In the genomic region with DNA sequence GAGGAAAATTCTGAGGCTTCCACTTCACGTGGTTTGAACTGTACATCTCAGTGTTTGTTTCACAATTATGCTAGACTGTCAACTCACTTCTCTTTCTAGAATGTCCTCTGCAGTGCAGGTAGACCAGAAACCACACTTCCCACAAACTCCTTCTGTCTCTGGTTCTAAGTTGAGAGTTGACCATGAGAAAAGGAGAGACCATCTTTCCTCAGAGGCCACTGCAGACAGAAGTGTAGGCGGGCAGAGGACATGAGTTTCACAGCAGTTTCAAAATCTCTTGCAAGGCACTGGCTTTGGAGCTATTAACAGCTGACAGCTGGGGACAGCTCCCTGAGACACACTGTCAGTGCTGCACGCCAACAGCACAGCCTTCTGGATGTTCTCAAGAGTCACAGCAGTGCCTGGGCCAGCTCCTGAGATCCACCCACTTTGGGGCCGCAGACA, we compare ENCODE assay signal across 9 cellular contexts. TPM values are rescaled to one million over a fixed set of nuclear protein-coding genes. Genes with fewer than 3 reads are reported as not detected.
DNase-seq lines count a peak whose midpoint lies in the region; ATAC-seq, FAIRE-seq and TF ChIP-seq lines count a peak whose summit lies in the region.
"Had no signal": no experiment of that assay in that cellular context is flagged by ENCODE, and none has a peak within 500 bp of the region (broad histone marks: within the 10 kb centered on the region; RNA-seq: fewer than 3 reads in every experiment).

No MANE protein-coding gene starts in this region.

- TF ChIP-seq CTCF in H1 (IDR thresholded peaks at IDR 0.05; ENCODE audit: control extremely low read depth in 1 of 3, insufficient read depth in 1 of 3, low read depth in 1 of 3, low read length in 3 of 3): peak in 1 of 3 experiments; percentile 13; a peak in 1 of 4 replicates

- H3K27me3 Mint-ChIP-seq in stimulated activated naive CD8-positive, alpha-beta T cell treated with anti-CD3 and anti-CD28 coated beads, Interleukin-15, amount 100 ng/mL, for 72 hours: no peaks in the 10 kb centered on the region
- H3K27me3 Mint-ChIP-seq in CD8-positive, alpha-beta memory T cell: no peaks in the 10 kb centered on the region
- no peaks in the 10 kb centered on the region for H3K27me3 Mint-ChIP-seq in T-helper 17 cell
- H3K27me3 Mint-ChIP-seq: CD4-positive, CD25-positive, alpha-beta regulatory T cell had no signal

- no peak overlapping the region for H4K91ac ChIP-seq in H1 (replicated peaks; ENCODE audit: insufficient read length, low read length)

- H3K9me3 ChIP-seq in H1 (ENCODE audit: insufficient read depth in 2 of 2, low read depth in 1 of 2, low read length in 1 of 2) (no peaks in the 10 kb centered on the region), T-helper 17 cell (ENCODE audit: control insufficient read depth, low read length, poor library complexity, severe bottlenecking) (no peaks in the 10 kb centered on the region)
- no peaks in the 10 kb centered on the region for H3K9me3 ChIP-seq in CD8-positive, alpha-beta memory T cell (ENCODE audit: low read length)

- no peak overlapping the region for H3K27ac Mint-ChIP-seq in stimulated activated naive CD8-positive, alpha-beta T cell treated with anti-CD3 and anti-CD28 coated beads, Interleukin-15, amount 100 ng/mL, for 72 hours
- H3K27ac Mint-ChIP-seq in CD8-positive, alpha-beta memory T cell: peak overlapping the region in 1 of 8 donors; percentile 26
- H3K27ac Mint-ChIP-seq in T-helper 17 cell: no peak overlapping the region

- POLR2A ChIA-PET in H1 (lab: Charles Lee; ENCODE audit: partially characterized antibody): no interaction called here
- POLR2A ChIA-PET in CD8-positive, alpha-beta memory T cell (lab: Charles Lee): no interaction called here

- no peak overlapping the region for H2AK5ac ChIP-seq in H1 (ENCODE audit: low read depth, low read length)

- no peak overlapping the region for H2AFZ ChIP-seq in H1 (ENCODE audit: low read length)

- H3K56ac ChIP-seq in H1 (replicated peaks; ENCODE audit: insufficient read length, low read depth, low read length): no peak overlapping the region

- no peaks in the 10 kb centered on the region for H3K79me2 ChIP-seq in H1 (ENCODE audit: control insufficient read depth in 1 of 2, insufficient read depth in 2 of 2, low read length in 2 of 2)

- TF ChIP-seq RAD21 in H1 (IDR thresholded peaks at IDR 0.05 in 1 of 2, conservative IDR thresholded peaks at IDR 0.05 in 1 of 2; ENCODE audit: low read depth in 2 of 2, low read length in 2 of 2): peak; percentile 24 to 31; a peak in 2 of 4 replicates

- no peak overlapping the region for H3K4me2 ChIP-seq in H1 (ENCODE audit: insufficient read depth in 1 of 2, low read depth in 2 of 2, low read length in 2 of 2)

- no peak overlapping the region for H4K5ac ChIP-seq in H1 (ENCODE audit: insufficient read length, low read depth, low read length)

- no peak overlapping the region for H3K4me3 Mint-ChIP-seq in stimulated activated naive CD8-positive, alpha-beta T cell treated with anti-CD3 and anti-CD28 coated beads, Interleukin-15, amount 100 ng/mL, for 72 hours
- H3K4me3 Mint-ChIP-seq in CD8-positive, alpha-beta memory T cell: no peak overlapping the region
- no peak overlapping the region for H3K4me3 Mint-ChIP-seq in T-helper 17 cell
- H3K4me3 Mint-ChIP-seq: CD4-positive, CD25-positive, alpha-beta regulatory T cell had no signal

- TF ChIP-seq POLR2A in H1 (IDR thresholded peaks at IDR 0.05; ENCODE audit: control extremely low read depth in 1 of 2, low read depth in 2 of 2, low read length in 2 of 2): no peak

- H2BK20ac ChIP-seq in H1 (ENCODE audit: low read length): no peak overlapping the region

- no peaks in the 10 kb centered on the region for H3K27me3 ChIP-seq in H1 (replicated peaks in 1 of 4; ENCODE audit: control insufficient read depth in 3 of 4, extremely low read depth in 1 of 4, insufficient read depth in 3 of 4, low read length in 3 of 4)
- no peaks in the 10 kb centered on the region for H3K27me3 ChIP-seq in CD8-positive, alpha-beta memory T cell (ENCODE audit: insufficient read depth, low read length, poor library complexity, severe bottlenecking)

- DNase-seq in AG20443 (ENCODE audit: low spot score) (peak; percentile 67), H1 (ENCODE audit: low read depth in 1 of 2, low spot score in 2 of 2) (no peak), T-helper 17 cell (no peak), SW 1271 (lab: John Stamatoyannopoulos, UW) (no peak)
- DNase-seq in stimulated activated naive CD8-positive, alpha-beta T cell treated with anti-CD3 and anti-CD28 coated beads, Interleukin-15, amount 100 ng/mL, for 72 hours: no peak
- DNase-seq in CD8-positive, alpha-beta memory T cell: no peak
- DNase-seq: CD4-positive, CD25-positive, alpha-beta regulatory T cell had no signal

- no peak for FAIRE-seq in H1 (lab: Jason Lieb, UNC)

- no peak overlapping the region for H3K4ac ChIP-seq in H1 (replicated peaks; ENCODE audit: insufficient read length, low read depth, low read length)

- TF ChIP-seq EP300 in H1 (IDR thresholded peaks at IDR 0.05; ENCODE audit: borderline replicate concordance in 1 of 2, low read depth in 2 of 2, low read length in 2 of 2): no peak

- no peak overlapping the region for H2BK12ac ChIP-seq in H1 (ENCODE audit: low read depth, low read length)

- WGBS in H1 (ENCODE audit: extremely low coverage in 1 of 2, insufficient coverage in 1 of 2, insufficient read length in 1 of 2, insufficient replicate concordance in 2 of 2, low coverage in 1 of 2, low lambda C conversion rate in 2 of 2, missing lambda C conversion rate in 1 of 2), 2 experiments: 98% methylated on average over 4 of the region's 4 CpGs; no CpG with 5 or more reads in 1 of the 2 experiments

- H2BK120ac ChIP-seq in H1 (replicated peaks; ENCODE audit: low read depth, low read length): no peak overlapping the region

- H3K23ac ChIP-seq in H1 (ENCODE audit: insufficient read length): no peak overlapping the region

- no peak overlapping the region for H2BK5ac ChIP-seq in H1 (ENCODE audit: low read depth, low read length)

- no peak overlapping the region for H3K14ac ChIP-seq in H1 (ENCODE audit: insufficient read length)

- H3K79me1 ChIP-seq in H1 (ENCODE audit: low read depth, low read length): no peaks in the 10 kb centered on the region

- CTCF ChIA-PET in H1 (lab: Charles Lee; ENCODE audit: partially characterized antibody): interaction anchor here (0.6 to 2.0 kb wide), 6 partner anchors 10 to 311 kb away, joined by 3 to 9 read pairs (median 5); no protein-coding TSS in a partner anchor
- CTCF ChIA-PET in CD8-positive, alpha-beta memory T cell (lab: Charles Lee): no interaction called here

- no peaks in the 10 kb centered on the region for H3K4me1 ChIP-seq in H1 (replicated peaks in 1 of 4; ENCODE audit: control insufficient read depth in 3 of 4, insufficient read depth in 4 of 4, low read length in 3 of 4)
- H3K4me1 ChIP-seq in CD8-positive, alpha-beta memory T cell (ENCODE audit: insufficient read depth, low read length): no peaks in the 10 kb centered on the region

- no peak overlapping the region for H3K4me3 ChIP-seq in H1 (ENCODE audit: extremely low read depth in 1 of 4, insufficient read depth in 2 of 4, low read depth in 3 of 4, low read length in 4 of 4)
- H3K4me3 ChIP-seq in CD8-positive, alpha-beta memory T cell (ENCODE audit: low read length): no peak overlapping the region

- H3K36me3 Mint-ChIP-seq in CD8-positive, alpha-beta memory T cell: peaks cover 10 to 79% (median 31%) of the 10 kb centered on the region in 3 donors
- H3K36me3 Mint-ChIP-seq in T-helper 17 cell (ENCODE audit: low read depth): peaks cover 3% of the 10 kb centered on the region

- H3K27ac ChIP-seq in H1 (ENCODE audit: low read depth, low read length): no peak overlapping the region
- no peak overlapping the region for H3K27ac ChIP-seq in CD8-positive, alpha-beta memory T cell (ENCODE audit: low read depth, low read length)

- peak; percentile 95 for ATAC-seq in GM19452 (IDR thresholded peaks at IDR 0.05; ENCODE audit: unreplicated experiment)
- ATAC-seq in HG03280 (IDR thresholded peaks at IDR 0.05; ENCODE audit: unreplicated experiment): peak; percentile 87
- peak; percentile 48 for ATAC-seq in stimulated activated naive CD8-positive, alpha-beta T cell treated with anti-CD3 and anti-CD28 coated beads, Interleukin-15, amount 100 ng/mL, for 72 hours
- ATAC-seq in T-helper 17 cell: no peak

- H4K8ac ChIP-seq in H1 (ENCODE audit: extremely low read depth, insufficient read depth, low read length): no peak overlapping the region

- H4K20me1 ChIP-seq in H1 (replicated peaks in 1 of 2; ENCODE audit: control insufficient read depth in 1 of 2, insufficient read depth in 2 of 2, low read length in 2 of 2): no peaks in the 10 kb centered on the region

- peaks cover 4 to 13% (median 5%) of the 10 kb centered on the region in 4 experiments; a peak in 6 of 8 replicates for H3K36me3 ChIP-seq in H1 (ENCODE audit: control insufficient read depth in 2 of 4, insufficient read depth in 4 of 4, low read length in 3 of 4)
- H3K36me3 ChIP-seq in CD8-positive, alpha-beta memory T cell (ENCODE audit: insufficient read depth, low read length): peaks cover 6% of the 10 kb centered on the region

- H2BK15ac ChIP-seq in H1 (ENCODE audit: low read length): no peak overlapping the region

- no peak overlapping the region for H3K18ac ChIP-seq in H1 (ENCODE audit: extremely low read depth, low read length)

- no peaks in the 10 kb centered on the region for H3K9me3 Mint-ChIP-seq in stimulated activated naive CD8-positive, alpha-beta T cell treated with anti-CD3 and anti-CD28 coated beads, Interleukin-15, amount 100 ng/mL, for 72 hours
- H3K9me3 Mint-ChIP-seq in CD8-positive, alpha-beta memory T cell: no peaks in the 10 kb centered on the region
- H3K9me3 Mint-ChIP-seq: CD4-positive, CD25-positive, alpha-beta regulatory T cell had no signal

- H3K23me2 ChIP-seq in H1 (ENCODE audit: low read depth, low read length): no peaks in the 10 kb centered on the region

- H3K4me1 Mint-ChIP-seq in stimulated activated naive CD8-positive, alpha-beta T cell treated with anti-CD3 and anti-CD28 coated beads, Interleukin-15, amount 100 ng/mL, for 72 hours: no peaks in the 10 kb centered on the region
- no peaks in the 10 kb centered on the region for H3K4me1 Mint-ChIP-seq in CD8-positive, alpha-beta memory T cell
- H3K4me1 Mint-ChIP-seq in T-helper 17 cell: no peaks in the 10 kb centered on the region

- no peak overlapping the region for H3K9ac ChIP-seq in H1 (replicated peaks in 1 of 4; ENCODE audit: extremely low read depth in 1 of 4, low read depth in 3 of 4, low read length in 3 of 4)

RNA-seq across cellular contexts. Expression of a gene that starts 55.4 kb away (rescaled TPM):
- 1.4 and 1.6 TPM in 2 replicates for total RNA-seq in H1 (2021; fragmentation: NEBNext Ultra II Directional; extraction: Animal tissue kit (Norgen Biotek cat#: 25700))
- polyA plus RNA-seq in H1 (2011; rRNA removed): 1.7 and 3.5 TPM in 2 replicates
- 2.6 TPM for polyA plus RNA-seq in H1 (2011; cell fraction: cytosol; rRNA removed)
- polyA plus RNA-seq in H1 (2011; cell fraction: nucleus; rRNA removed): 1.3 TPM
- polyA plus RNA-seq in H1 (2012, experiment 1 of 2): 2.7 to 4.8 TPM (median 4.2 TPM) in 4 replicates
- polyA plus RNA-seq in H1 (2012, experiment 2 of 2): 0.80 TPM
- polyA plus RNA-seq in H1 (2013, experiment 1 of 2): 2.2 TPM
- 2.3 TPM for polyA plus RNA-seq in H1 (2013, experiment 2 of 2)
- 1.6 and 4.1 TPM in 2 replicates for polyA minus RNA-seq in H1 (2011; rRNA and poly(A)+ RNA removed)
- 1.4 TPM for polyA minus RNA-seq in H1 (2011; cell fraction: cytosol; rRNA and poly(A)+ RNA removed)
- polyA minus RNA-seq in H1 (2011; cell fraction: nucleus; rRNA and poly(A)+ RNA removed): 2.4 TPM
- not detected for total RNA-seq in CD8-positive, alpha-beta memory T cell
- polyA plus RNA-seq in CD8-positive, alpha-beta memory T cell: 0.25 TPM
- total RNA-seq in T-helper 17 cell: not detected
- total RNA-seq: CD4-positive, CD25-positive, alpha-beta regulatory T cell had no signal
- polyA plus RNA-seq: CD4-positive, CD25-positive, alpha-beta regulatory T cell had no signal

RNA-seq across cellular contexts. Expression of a gene that starts 56.2 kb away (rescaled TPM):
- 27.9 and 32.6 TPM in 2 replicates for total RNA-seq in H1 (2021; fragmentation: NEBNext Ultra II Directional; extraction: Animal tissue kit (Norgen Biotek cat#: 25700))
- polyA plus RNA-seq in H1 (2011; rRNA removed): 4.3 and 5.7 TPM in 2 replicates
- 12.6 TPM for polyA plus RNA-seq in H1 (2011; cell fraction: cytosol; rRNA removed)
- 7.7 TPM for polyA plus RNA-seq in H1 (2011; cell fraction: nucleus; rRNA removed)
- polyA plus RNA-seq in H1 (2012, experiment 1 of 2): 16.8 to 22.8 TPM (median 18.4 TPM) in 4 replicates
- 1.9 TPM for polyA plus RNA-seq in H1 (2012, experiment 2 of 2)
- 11.6 TPM for polyA plus RNA-seq in H1 (2013, experiment 1 of 2)
- polyA plus RNA-seq in H1 (2013, experiment 2 of 2): 12.0 TPM
- 19.1 and 24.1 TPM in 2 replicates for polyA minus RNA-seq in H1 (2011; rRNA and poly(A)+ RNA removed)
- polyA minus RNA-seq in H1 (2011; cell fraction: cytosol; rRNA and poly(A)+ RNA removed): 13.0 TPM
- 26.9 TPM for polyA minus RNA-seq in H1 (2011; cell fraction: nucleus; rRNA and poly(A)+ RNA removed)
- total RNA-seq in CD8-positive, alpha-beta memory T cell: 10 to 100 TPM; 19.0 to 25.1 TPM
- 11.4 TPM for polyA plus RNA-seq in CD8-positive, alpha-beta memory T cell
- 10 to 100 TPM; 17.3 to 18.4 TPM for total RNA-seq in T-helper 17 cell
